10 cellular contexts compared by ENCODE assay signal in the genomic region with DNA sequence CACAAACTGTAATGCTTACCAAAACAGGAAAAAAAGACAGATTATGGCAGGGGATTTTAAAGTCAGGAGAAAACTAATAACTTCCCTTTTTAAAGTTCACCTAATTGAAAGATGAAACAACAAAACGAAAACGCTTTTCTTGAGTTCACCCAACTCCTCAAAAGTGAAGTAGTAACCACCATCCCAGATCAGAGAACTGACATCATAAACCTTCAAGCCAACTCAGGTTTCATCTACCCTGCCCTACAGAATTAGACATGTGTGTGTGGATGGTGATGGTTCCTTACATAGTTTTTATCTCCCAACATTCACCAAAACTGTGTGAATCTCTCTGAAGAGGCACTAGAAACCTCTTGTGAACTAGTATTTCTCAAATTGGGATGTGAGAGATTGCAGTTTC.
DNase-seq lines count a peak whose midpoint lies in the region; ATAC-seq and TF ChIP-seq lines count a peak whose summit lies in the region.
"Had no signal": no experiment of that assay in that cellular context is flagged by ENCODE, and none has a peak within 500 bp of the region (broad histone marks: within the 10 kb centered on the region; RNA-seq: fewer than 3 reads in every experiment).

No MANE protein-coding gene starts in this region.

- H3K9ac ChIP-seq in BLaER1 treated with 17β-estradiol and CSF1 and Interleukin-3, amounts not matched to agents 10 nM and 100 nM, result peak overlapping the region in 10 of 11 experiments; percentile 73 to 87 (median 82); a peak in 18 of 22 replicates

- peak overlapping the region; percentile 63 to 91 (median 75) for H3K4me2 ChIP-seq in BLaER1 treated with 17β-estradiol and CSF1 and Interleukin-3, amounts not matched to agents 10 nM and 100 nM
- H3K4me2 ChIP-seq: GM23338 had no signal

- H3K36me3 ChIP-seq in BLaER1 treated with 17β-estradiol and CSF1 and Interleukin-3, amounts not matched to agents 10 nM and 100 nM, result no peaks in the 10 kb centered on the region

- ATAC-seq in GM19025 (IDR thresholded peaks at IDR 0.05; ENCODE audit: low read depth, unreplicated experiment) (peak; percentile 27), HG02943 (IDR thresholded peaks at IDR 0.05; ENCODE audit: low read depth, unreplicated experiment) (peak; percentile 42)
- ATAC-seq: GM23338 had no signal

- H4K20me1 ChIP-seq in BLaER1 treated with 17β-estradiol and CSF1 and Interleukin-3, amounts not matched to agents 10 nM and 100 nM, result no peaks in the 10 kb centered on the region

- H3K4me1 ChIP-seq in BLaER1 treated with 17β-estradiol and CSF1 and Interleukin-3, amounts not matched to agents 10 nM and 100 nM, result peaks cover 62 to 72% (median 64%) of the 10 kb centered on the region in 10 experiments

- DNase-seq in NB4 (ENCODE audit: low read depth) (peak; percentile 60), NCI-H2171 treated with DMSO at 0.1 percent for 48 hours (lab: John Stamatoyannopoulos, UW) (no peak), NCI-H187 (lab: John Stamatoyannopoulos, UW) (no peak), hippocampal formation (lab: John Stamatoyannopoulos, UW) (no peak)
- DNase-seq in stimulated activated CD4-positive, alpha-beta T cell treated with anti-CD3 and anti-CD28 coated beads, Interleukin-4, amount 100 ng/mL, for 4 hours, result no peak
- DNase-seq: NCI-H187 treated with DMSO at 0.1 percent for 48 hours had no signal

- H3K4me3 ChIP-seq in BLaER1 treated with 17β-estradiol and CSF1 and Interleukin-3, amounts not matched to agents 10 nM and 100 nM, result no peak overlapping the region
- H3K4me3 ChIP-seq in NB4 (ENCODE audit: low read depth, low read length), result no peak overlapping the region
- H3K4me3 ChIP-seq: GM23338 had no signal

- peak overlapping the region; percentile 88 to 98 (median 95) for H3K27ac ChIP-seq in BLaER1 treated with 17β-estradiol and CSF1 and Interleukin-3, amounts not matched to agents 10 nM and 100 nM

- peaks cover 0 to 9% (median 0%) of the 10 kb centered on the region in 11 experiments; a peak in 4 of 22 replicates for H3K9me3 ChIP-seq in BLaER1 treated with 17β-estradiol and CSF1 and Interleukin-3, amounts not matched to agents 10 nM and 100 nM (replicated peaks in 1 of 11)

- no peaks in the 10 kb centered on the region for H3K27me3 ChIP-seq in BLaER1 treated with 17β-estradiol and CSF1 and Interleukin-3, amounts not matched to agents 10 nM and 100 nM

- TF ChIP-seq CTCF in NB4 (IDR thresholded peaks at IDR 0.05; ENCODE audit: low read depth, low read length), result no peak

- TF ChIP-seq POLR2A in NB4 (IDR thresholded peaks at IDR 0.05; ENCODE audit: extremely low read depth, insufficient read length), result no peak
